ENCODE assay signal across 8 cellular contexts in the genomic region with DNA sequence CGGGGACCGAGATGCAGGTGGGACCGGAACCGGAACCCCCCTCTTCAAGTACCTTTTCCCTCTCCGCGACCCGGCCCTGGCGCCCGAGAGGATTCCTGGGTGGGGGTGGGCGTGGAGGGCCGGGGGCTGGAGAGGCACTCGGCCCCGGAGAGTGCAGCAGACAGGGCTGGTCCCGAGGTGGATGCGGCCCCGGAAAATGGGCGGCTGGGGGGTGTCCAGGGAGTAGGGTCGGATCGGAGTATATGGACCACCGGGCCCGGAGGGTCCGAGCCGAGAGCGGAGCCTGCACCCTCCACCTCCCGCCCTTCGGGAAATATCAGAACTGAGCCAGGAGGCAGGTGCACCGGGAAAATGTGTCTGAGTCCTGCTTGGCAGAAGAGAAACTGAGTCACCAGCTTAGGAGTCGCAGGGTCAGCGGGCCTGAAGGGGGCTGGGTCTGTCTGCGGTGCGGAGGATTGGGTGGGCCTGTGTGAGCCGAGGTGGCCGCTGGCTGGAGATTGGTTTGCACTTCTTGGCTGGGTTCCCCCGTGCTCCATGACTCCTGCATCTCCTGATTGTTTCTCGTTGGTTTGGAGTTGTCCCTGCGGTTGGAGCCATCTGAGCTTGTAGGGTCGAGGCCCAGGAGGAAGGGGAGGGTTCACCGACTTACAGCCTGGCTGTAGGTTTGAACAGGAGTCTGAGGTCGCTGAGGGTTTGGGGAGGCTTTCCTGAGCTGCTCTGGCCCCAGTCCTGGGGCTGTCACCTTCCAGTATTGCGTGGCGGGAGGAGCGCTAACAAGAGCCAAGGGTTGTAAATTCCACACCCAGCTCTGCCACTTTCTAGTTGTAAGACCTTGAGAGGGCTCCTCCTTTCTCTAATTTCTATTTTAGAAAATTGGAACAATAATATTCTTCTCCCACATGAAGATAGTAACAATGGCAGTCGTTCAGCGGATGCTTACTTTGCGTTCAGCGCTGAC. TPM values are rescaled to one million over a fixed set of nuclear protein-coding genes. Genes with fewer than 3 reads are reported as not detected.
A peak's percentile ranks its signal among the peaks of the same experiment; 100 is the strongest.
DNase-seq lines count a peak whose midpoint lies in the region; ATAC-seq, FAIRE-seq and TF ChIP-seq lines count a peak whose summit lies in the region.

No MANE protein-coding gene starts in this region.

- H3K4me1 ChIP-seq in left lung (peaks cover 9 to 32% of the 10 kb centered on the region in 2 donors), testis (peaks cover 34% of the 10 kb centered on the region)

- no peaks in the 10 kb centered on the region for H3K9me3 ChIP-seq in left lung
- no peaks in the 10 kb centered on the region for H3K9me3 ChIP-seq in testis

- H3K27me3 ChIP-seq in bronchial epithelial cell (ENCODE audit: control insufficient read depth, insufficient read depth, low read length) (no peaks in the 10 kb centered on the region), left lung (no peaks in the 10 kb centered on the region), testis (no peaks in the 10 kb centered on the region)

- H3K4me3 ChIP-seq in LNCaP clone FGC (ENCODE audit: low read depth, low read length) (peak overlapping the region; percentile 97), bronchial epithelial cell (ENCODE audit: low read depth, low read length) (peak overlapping the region; percentile 99), left lung (peak overlapping the region; percentile 80 to 84), testis (peak overlapping the region; percentile 90 to 93)

- TF ChIP-seq POLR2A in testis (IDR thresholded peaks at IDR 0.05): no peak

- peak overlapping the region; percentile 91 to 93 for H3K27ac ChIP-seq in left lung
- peak overlapping the region; percentile 88 to 94 for H3K27ac ChIP-seq in testis

- H3K36me3 ChIP-seq in bronchial epithelial cell (ENCODE audit: control insufficient read depth, insufficient read depth, low read length): peaks cover 5% of the 10 kb centered on the region
- peaks cover 0 to 32% of the 10 kb centered on the region in 2 donors for H3K36me3 ChIP-seq in left lung
- no peaks in the 10 kb centered on the region for H3K36me3 ChIP-seq in testis (ENCODE audit: low read depth, missing control alignments)

- WGBS in testis, 2 donors: 1 to 6% methylated on average over 23 to 46 of the region's 46 CpGs

- TF ChIP-seq CTCF in LNCaP clone FGC (IDR thresholded peaks at IDR 0.05; ENCODE audit: control insufficient read depth, extremely low read depth, insufficient read depth) (no peak), bronchial epithelial cell (IDR thresholded peaks at IDR 0.05; ENCODE audit: insufficient read depth, low read length, severe bottlenecking) (no peak), left lung (IDR thresholded peaks at IDR 0.05) (no peak), testis (IDR thresholded peaks at IDR 0.05) (no peak)

- ATAC-seq in left lung: peak; percentile 8
- ATAC-seq in HG03342 (IDR thresholded peaks at IDR 0.05; ENCODE audit: unreplicated experiment): no peak
- no peak for ATAC-seq in HG02798 (IDR thresholded peaks at IDR 0.05; ENCODE audit: poor library complexity, unreplicated experiment)

- peak; percentile 57 for DNase-seq in GM03348 (ENCODE audit: low spot score)
- DNase-seq in LNCaP clone FGC (ENCODE audit: low read depth): no peak
- DNase-seq in bronchial epithelial cell (ENCODE audit: low read depth): peak; percentile 10
- DNase-seq in left lung: no peak
- DNase-seq in testis: peak; percentile 60
- no peak for DNase-seq in SHP77 treated with DMSO at 0.1 percent for 48 hours (lab: John Stamatoyannopoulos, UW)

- no peak for FAIRE-seq in bronchial epithelial cell (lab: Jason Lieb, UNC)

- intact Hi-C loops in left lung (cut with DNase I) (no loop called here), testis (cut with DNase I; ENCODE audit: low total_unique reads) (no loop called here)

RNA-seq across cellular contexts. Expression of gene SH2B1, which starts 0.6 kb away (rescaled TPM):
- total RNA-seq in bronchial epithelial cell: 4.2 and 6.7 TPM in 2 replicates
- total RNA-seq in left lung: 10 to 100 TPM; 36.9 to 42.4 TPM
- 10 to 100 TPM; 90.2 to 97.4 TPM for total RNA-seq in testis
- 51.4 TPM for polyA plus RNA-seq in testis (ENCODE audit: insufficient read depth, low read depth, low replicate concordance)

RNA-seq across cellular contexts. Expression of gene ATP2A1, which starts 14.1 kb away (rescaled TPM):
- total RNA-seq in bronchial epithelial cell (under 0.01 and 0.13 TPM in 2 replicates), left lung (under 1 TPM; 0.38 to 0.68 TPM), testis (10 to 100 TPM; 12.2 to 17.3 TPM)
- polyA plus RNA-seq in testis (ENCODE audit: insufficient read depth, low read depth, low replicate concordance): 9.1 TPM

RNA-seq across cellular contexts. Expression of gene TUFM, which starts 18.1 kb away (rescaled TPM):
- 146 and 176 TPM in 2 replicates for total RNA-seq in bronchial epithelial cell
- 100 to 1,000 TPM; 146 to 176 TPM for total RNA-seq in left lung
- 100 to 1,000 TPM; 134 to 140 TPM for total RNA-seq in testis
- 213 TPM for polyA plus RNA-seq in testis (ENCODE audit: insufficient read depth, low read depth, low replicate concordance)

RNA-seq across cellular contexts. Expression of gene ATXN2L, which starts 41.4 kb away (rescaled TPM):
- total RNA-seq in bronchial epithelial cell (27.4 and 35.7 TPM in 2 replicates), left lung (100 to 1,000 TPM; 114 to 153 TPM), testis (100 to 1,000 TPM; 242 to 345 TPM)
- 521 TPM for polyA plus RNA-seq in testis (ENCODE audit: insufficient read depth, low read depth, low replicate concordance)

Comparison
In these comparisons a context has a peak if more than half of its experiments do, and no peak if none do; other contexts are left out.
1. DNase-seq: peak in GM03348 (single experiment), bronchial epithelial cell (single experiment) and testis (single experiment); none in LNCaP clone FGC (single experiment), left lung (0 of 2) and SHP77 treated with DMSO at 0.1 percent for 48 hours (single experiment).
2. RNA of gene ATP2A1, which starts 14.1 kb away (total RNA-seq): 12.2 to 17.3 TPM in testis; 0.38 to 0.68 TPM in left lung and under 0.01 to 0.13 TPM in bronchial epithelial cell; every median in the first group is over 4 times any median in the second.
3. Peak in every context shown above with its lines, with median percentiles within 50 percentile points of each other: H3K4me3 ChIP-seq.